In genomic region chr2:157900203-157900602, GRCh38 we compare ENCODE assay signal across 14 cellular contexts. TPM values are rescaled to one million over a fixed set of nuclear protein-coding genes. Genes with fewer than 3 reads are reported as not detected.
DNase-seq lines count a peak whose midpoint lies in the region; ATAC-seq, FAIRE-seq and TF ChIP-seq lines count a peak whose summit lies in the region.
"Had no signal": no experiment of that assay in that cellular context is flagged by ENCODE, and none has a peak within 500 bp of the region (broad histone marks: within the 10 kb centered on the region; RNA-seq: fewer than 3 reads in every experiment).

No MANE protein-coding gene starts in this region.

- H3K4me1 ChIP-seq in KMS-11 (ENCODE audit: low read depth, poor library complexity, severe bottlenecking) (peaks cover 66% of the 10 kb centered on the region), lower lobe of right lung (no peaks in the 10 kb centered on the region), right atrium auricular region (peaks cover 0 to 14% of the 10 kb centered on the region in 2 donors)

- H3K27me3 ChIP-seq in KMS-11 (ENCODE audit: insufficient read depth, low read depth) (no peaks in the 10 kb centered on the region), lower lobe of right lung (ENCODE audit: low read depth) (no peaks in the 10 kb centered on the region), right atrium auricular region (no peaks in the 10 kb centered on the region)

- intact Hi-C loops in lower lobe of right lung (cut with DNase I): no loop called here

- H3K9ac ChIP-seq in KMS-11: peak overlapping the region; percentile 56; the same call in 1 of the 2 replicates

- peak; percentile 20 for DNase-seq in DMS53 (lab: John Stamatoyannopoulos, UW)
- DNase-seq in DMS53 treated with DMSO at 0.1 percent for 48 hours (lab: John Stamatoyannopoulos, UW; ENCODE audit: unreplicated experiment): no peak
- no peak for DNase-seq in lower lobe of right lung
- no peak for DNase-seq in H54 (ENCODE audit: insufficient read length, low spot score)
- DNase-seq in right atrium auricular region (ENCODE audit: low spot score): no peak
- no peak for DNase-seq in NCI-H1694 treated with DMSO at 0.1 percent for 48 hours (lab: John Stamatoyannopoulos, UW)
- DNase-seq: activated CD8-positive, alpha-beta memory T cell treated with anti-CD3 and anti-CD28 coated beads for 24 hours; NCI-H774; T1000 had no signal

- no peak overlapping the region for H3K4me3 ChIP-seq in KMS-11 (IDR thresholded peaks at IDR 0.05; ENCODE audit: insufficient read depth, low read depth, low read length)
- H3K4me3 ChIP-seq in lower lobe of right lung: no peak overlapping the region
- no peak overlapping the region for H3K4me3 ChIP-seq in right atrium auricular region
- H3K4me3 ChIP-seq: GM23338 had no signal

- H3K27me3 Mint-ChIP-seq in activated T-helper 17 cell treated with anti-CD3 and anti-CD28 coated beads, Interleukin-2, amount 50 U/mL, for 72 hours: no peaks in the 10 kb centered on the region
- H3K27me3 Mint-ChIP-seq: dendritic cell treated with granulocyte-macrophage colony-stimulating factor and Interleukin-4, amounts not matched to agents 40 ng/mL and 50 ng/mL, for 4 days had no signal

- no peak; the same call in 1 of the 2 replicates for TF ChIP-seq CTCF in KMS-11 (conservative IDR thresholded peaks at IDR 0.05; ENCODE audit: low read depth, low read length)
- no peak for TF ChIP-seq CTCF in lower lobe of right lung (IDR thresholded peaks at IDR 0.05)
- TF ChIP-seq CTCF in right atrium auricular region (IDR thresholded peaks at IDR 0.05): no peak

- peak overlapping the region; percentile 82 for H3K4me3 Mint-ChIP-seq in activated T-helper 17 cell treated with anti-CD3 and anti-CD28 coated beads, Interleukin-2, amount 50 U/mL, for 72 hours
- H3K4me3 Mint-ChIP-seq: dendritic cell treated with granulocyte-macrophage colony-stimulating factor and Interleukin-4, amounts not matched to agents 40 ng/mL and 50 ng/mL, for 4 days; GM23338 had no signal

- peak overlapping the region; percentile 98 for H3K27ac Mint-ChIP-seq in activated T-helper 17 cell treated with anti-CD3 and anti-CD28 coated beads, Interleukin-2, amount 50 U/mL, for 72 hours
- H3K27ac Mint-ChIP-seq: dendritic cell treated with granulocyte-macrophage colony-stimulating factor and Interleukin-4, amounts not matched to agents 40 ng/mL and 50 ng/mL, for 4 days; GM23338 had no signal

- peak overlapping the region; percentile 55 for H2AFZ ChIP-seq in KMS-11 (ENCODE audit: low read depth)
- H2AFZ ChIP-seq: GM23338 had no signal

- H3K9me3 Mint-ChIP-seq in activated T-helper 17 cell treated with anti-CD3 and anti-CD28 coated beads, Interleukin-2, amount 50 U/mL, for 72 hours: no peaks in the 10 kb centered on the region
- H3K9me3 Mint-ChIP-seq: GM23338 had no signal

- no peak for FAIRE-seq in H54 (lab: Jason Lieb, UNC)

- H3K9me3 ChIP-seq in lower lobe of right lung: no peaks in the 10 kb centered on the region
- H3K9me3 ChIP-seq in right atrium auricular region: no peaks in the 10 kb centered on the region

- TF ChIP-seq POLR2A in H54 (IDR thresholded peaks at IDR 0.05; ENCODE audit: low read depth, low read length): no peak

- no peak for ATAC-seq in activated T-helper 17 cell treated with anti-CD3 and anti-CD28 coated beads, Interleukin-2, amount 50 U/mL, for 72 hours (replicated peaks)
- peak; percentile 37 to 77 for ATAC-seq in lower lobe of right lung
- ATAC-seq: GM23338 had no signal

- H3K4me1 Mint-ChIP-seq in activated T-helper 17 cell treated with anti-CD3 and anti-CD28 coated beads, Interleukin-2, amount 50 U/mL, for 72 hours: peaks cover 49% of the 10 kb centered on the region

- H3K4me2 ChIP-seq in KMS-11: peak overlapping the region; percentile 74
- H3K4me2 ChIP-seq: GM23338 had no signal

- no peaks in the 10 kb centered on the region for H3K79me2 ChIP-seq in KMS-11 (ENCODE audit: insufficient read depth, low read depth)

- H3K27ac ChIP-seq in KMS-11 (peak overlapping the region; percentile 83), lower lobe of right lung (no peak overlapping the region), right atrium auricular region (no peak overlapping the region)
- H3K27ac ChIP-seq: 22Rv1 had no signal

- H3K36me3 Mint-ChIP-seq in activated T-helper 17 cell treated with anti-CD3 and anti-CD28 coated beads, Interleukin-2, amount 50 U/mL, for 72 hours (ENCODE audit: low read depth): peaks cover 11% of the 10 kb centered on the region

- no peaks in the 10 kb centered on the region for H4K20me1 ChIP-seq in KMS-11 (ENCODE audit: insufficient read depth)

- H3K36me3 ChIP-seq in KMS-11 (ENCODE audit: insufficient read depth): no peaks in the 10 kb centered on the region
- no peaks in the 10 kb centered on the region for H3K36me3 ChIP-seq in lower lobe of right lung
- no peaks in the 10 kb centered on the region for H3K36me3 ChIP-seq in right atrium auricular region

RNA-seq across cellular contexts. Expression of gene ACVR1, which starts 24.1 kb away (rescaled TPM):
- 10 to 100 TPM; 22.7 to 27.5 TPM for total RNA-seq in activated T-helper 17 cell treated with anti-CD3 and anti-CD28 coated beads, Interleukin-2, amount 50 U/mL, for 72 hours
- 35.0 TPM for total RNA-seq in lower lobe of right lung
- 10 to 100 TPM; 34.5 to 36.8 TPM for total RNA-seq in right atrium auricular region
